Comparison of ENCODE assay signal across 8 cellular contexts in genomic region chr10:58781873-58782488, GRCh38.
DNase-seq lines count a peak whose midpoint lies in the region; ATAC-seq, FAIRE-seq and TF ChIP-seq lines count a peak whose summit lies in the region.

No MANE protein-coding gene starts in this region.

- TF ChIP-seq CTCF in AG04450 (IDR thresholded peaks at IDR 0.05; ENCODE audit: low read depth, low read length) (peak; percentile 58), SK-N-SH (IDR thresholded peaks at IDR 0.05) (peak; percentile 78)

- H3K27me3 ChIP-seq in AG04450 (ENCODE audit: control insufficient read depth, insufficient read depth, low read length) (no peaks in the 10 kb centered on the region), SK-N-SH (ENCODE audit: insufficient read depth) (no peaks in the 10 kb centered on the region)

- H3K79me2 ChIP-seq in SK-N-SH (ENCODE audit: insufficient read depth), result no peaks in the 10 kb centered on the region

- H3K4me3 ChIP-seq in AG04450 (ENCODE audit: low read depth, low read length) (no peak overlapping the region), SK-N-SH (ENCODE audit: low read depth in 2 of 2, low read length in 1 of 2) (no peak overlapping the region; a peak in 1 of 4 replicates)

- no peak overlapping the region for H2AFZ ChIP-seq in SK-N-SH (ENCODE audit: low read depth)

- H3F3A ChIP-seq in SK-N-SH (replicated peaks; ENCODE audit: insufficient read depth), result no peaks in the 10 kb centered on the region

- H3K9me3 ChIP-seq in AG04450 (ENCODE audit: control insufficient read depth, insufficient read depth, low read length) (no peaks in the 10 kb centered on the region), SK-N-SH (no peaks in the 10 kb centered on the region)

- H3K9me2 ChIP-seq in SK-N-SH, result no peaks in the 10 kb centered on the region

- WGBS in SK-N-SH (ENCODE audit: low lambda C conversion rate), result 20% methylated on average over 5 of the region's 5 CpGs

- TF ChIP-seq RAD21 in SK-N-SH (IDR thresholded peaks at IDR 0.05; ENCODE audit: low read length), result peak; percentile 92

- ATAC-seq in GM21515 (IDR thresholded peaks at IDR 0.05; ENCODE audit: unreplicated experiment), result no peak

- H3K4me1 ChIP-seq in SK-N-SH (ENCODE audit: control insufficient read depth in 1 of 2, insufficient read depth in 2 of 2, low read depth in 1 of 2, low read length in 1 of 2), result peaks cover 10 to 15% of the 10 kb centered on the region in 2 experiments; a peak in 3 of 4 replicates

- CTCF ChIA-PET in AG04450 (lab: Charles Lee) (interaction anchor here (0.5 to 5.8 kb wide), 17 partner anchors 9 to 1557 kb away, joined by 3 to 31 read pairs (median 4); no protein-coding TSS in a partner anchor), SK-N-SH (lab: Yijun Ruan, JAX) (interaction anchor here (0.6 to 3.0 kb wide), 30 partner anchors 9 to 844 kb away, joined by 3 to 21 read pairs (median 4); no protein-coding TSS in a partner anchor)

- FAIRE-seq in GM12891 (lab: Jason Lieb, UNC), result peak; percentile 64

- POLR2A ChIA-PET in AG04450 (lab: Yijun Ruan, JAX) (no interaction called here), SK-N-SH (lab: Yijun Ruan, JAX) (no interaction called here)

- H3K27ac ChIP-seq in AG04450 (ENCODE audit: low read depth, low read length), result no peak overlapping the region
- H3K27ac ChIP-seq in SK-N-SH (ENCODE audit: low read depth in 2 of 2, low read length in 1 of 2), result no peak overlapping the region; a peak in 1 of 4 replicates

- TF ChIP-seq POLR2A in GM12891 (IDR thresholded peaks at IDR 0.05; ENCODE audit: low read depth, low read length), result no peak

- H3K36me3 ChIP-seq in SK-N-SH (replicated peaks in 1 of 2; ENCODE audit: control insufficient read depth in 1 of 2, insufficient read depth in 2 of 2, low read length in 1 of 2), result peaks cover 0 to 2% of the 10 kb centered on the region in 2 experiments

- no peak for TF ChIP-seq EP300 in SK-N-SH (IDR thresholded peaks at IDR 0.05; ENCODE audit: borderline replicate concordance in 1 of 2, low read depth in 1 of 2, low read length in 1 of 2)

- no peak overlapping the region for H3K9ac ChIP-seq in SK-N-SH

- H4K20me1 ChIP-seq in SK-N-SH (ENCODE audit: insufficient read depth), result no peaks in the 10 kb centered on the region

- no peak for DNase-seq in AG04450 (ENCODE audit: low read depth, low spot score)
- no peak for DNase-seq in GM12891 (ENCODE audit: insufficient read length, low spot score)
- DNase-seq in HuH-7.5 (ENCODE audit: low spot score), result peak; percentile 8
- peak; percentile 36 for DNase-seq in SK-N-SH
- peak; percentile 50 for DNase-seq in foreskin melanocyte
- DNase-seq in retina, result peak; percentile 71
- DNase-seq in HK-2 (ENCODE audit: unreplicated experiment), result no peak

- H3K4me2 ChIP-seq in SK-N-SH, result no peak overlapping the region

TF ChIP-seq in GM12891, 5 proteins besides CTCF, POLR2A, EP300 and RAD21:
- TF ChIP-seq TAF1 (IDR thresholded peaks at IDR 0.05; ENCODE audit: low read depth, low read length) (no peak), POLR2AphosphoS5 (IDR thresholded peaks at IDR 0.05; ENCODE audit: low read depth, low read length) (no peak), SPI1 (IDR thresholded peaks at IDR 0.05; ENCODE audit: low read depth, low read length) (no peak), PAX5 (IDR thresholded peaks at IDR 0.05; ENCODE audit: insufficient read depth, low read length, severe bottlenecking) (no peak), POU2F2 (IDR thresholded peaks at IDR 0.05; ENCODE audit: low read depth, low read length) (no peak)
TF ChIP-seq in GM12891: peak in this region for 0.

TF ChIP-seq in SK-N-SH, 30 proteins besides CTCF, POLR2A, EP300 and RAD21:
- TF ChIP-seq SMC3 (IDR thresholded peaks at IDR 0.05; ENCODE audit: low read depth, low read length) (peak; percentile 79), RFX5 (IDR thresholded peaks at IDR 0.05; ENCODE audit: low read length) (peak; percentile 62), RCOR1 (IDR thresholded peaks at IDR 0.05; ENCODE audit: low read length) (no peak), MXI1 (IDR thresholded peaks at IDR 0.05; ENCODE audit: low read depth, low read length) (peak; percentile 78)

Comparison
In these comparisons a context has a peak if more than half of its experiments do, and no peak if none do; other contexts are left out.
1. DNase-seq: peak in HuH-7.5 (single experiment), SK-N-SH (single experiment), foreskin melanocyte (single experiment) and retina (single experiment); none in AG04450 (single experiment), GM12891 (single experiment) and HK-2 (single experiment).